Comparison of ENCODE assay signal across 29 cellular contexts in genomic region chr2:117019357-117019756, GRCh38.
"Had no signal": no experiment of that assay in that cellular context is flagged by ENCODE, and none has a peak within 500 bp of the region (broad histone marks: within the 10 kb centered on the region; RNA-seq: fewer than 3 reads in every experiment).

No MANE protein-coding gene starts in this region.

- H3K27ac Mint-ChIP-seq: stimulated activated effector memory CD8-positive, alpha-beta T cell treated with anti-CD3 and anti-CD28 coated beads, Interleukin-12 subunit alpha, Interleukin-12 subunit beta, amount 100 ng/mL, for 72 hours; stimulated activated memory B cell treated with anti-CD40 and anti-IgM and Interleukin-4, amounts not matched to agents 10 μg/mL and 1 μg/mL and 100 μg/mL, for 72 hours; stimulated activated naive B cell treated with anti-CD40 and anti-IgM and Interleukin-4, amounts not matched to agents 10 μg/mL and 1 μg/mL and 100 μg/mL, for 72 hours; stimulated activated naive CD8-positive, alpha-beta T cell treated with anti-CD3 and anti-CD28 coated beads, Interleukin-15, amount 100 ng/mL, for 72 hours; stimulated activated naive CD8-positive, alpha-beta T cell treated with anti-CD3 and anti-CD28 coated beads, Interleukin-15, Interleukin-2, amounts not matched to agents 100 ng/mL and 50 ng/mL, for 24 hours; type B pancreatic cell had no signal

- H3K9me3 ChIP-seq: stomach, suprapubic skin, testis, thoracic aorta, thyroid gland, tibial artery, tibial nerve, transverse colon, upper lobe of left lung, upper lobe of right lung, uterus, vagina had no signal

- H3K36me3 Mint-ChIP-seq: stimulated activated effector memory CD8-positive, alpha-beta T cell treated with anti-CD3 and anti-CD28 coated beads, Interleukin-12 subunit alpha, Interleukin-12 subunit beta, amount 100 ng/mL, for 72 hours; stimulated activated memory B cell treated with anti-CD40 and anti-IgM and Interleukin-4, amounts not matched to agents 10 μg/mL and 1 μg/mL and 100 μg/mL, for 72 hours; stimulated activated naive B cell treated with anti-CD40 and anti-IgM and Interleukin-4, amounts not matched to agents 10 μg/mL and 1 μg/mL and 100 μg/mL, for 72 hours; type B pancreatic cell had no signal

- H3K27ac ChIP-seq: stomach, suprapubic skin, testis, thoracic aorta, thyroid gland, tibial artery, tibial nerve, transverse colon, upper lobe of left lung, upper lobe of right lung, uterus, vagina had no signal

- H3K27me3 ChIP-seq: stomach, suprapubic skin, testis, thyroid gland, tibial artery, tibial nerve, transverse colon, upper lobe of left lung, upper lobe of right lung, uterus, vagina had no signal

- H3K4me1 ChIP-seq: stomach, suprapubic skin, testis, thyroid gland, tibial artery, tibial nerve, transverse colon, upper lobe of left lung, upper lobe of right lung, uterus, vagina had no signal

- DNase-seq: stimulated activated CD4-positive, alpha-beta T cell treated with anti-CD3 and anti-CD28 coated beads, Interleukin-2, amount 100 ng/mL, for 48 hours; stimulated activated CD4-positive, alpha-beta T cell treated with anti-CD3 and anti-CD28 coated beads, Interleukin-4, amount 100 ng/mL, for 1 hour; stimulated activated CD4-positive, alpha-beta T cell treated with anti-CD3 and anti-CD28 coated beads, Interleukin-4, amount 100 ng/mL, for 24 hours; stimulated activated CD4-positive, alpha-beta T cell treated with anti-CD3 and anti-CD28 coated beads, Interleukin-4, amount 100 ng/mL, for 4 hours; stimulated activated CD8-positive, alpha-beta memory T cell treated with anti-CD3 and anti-CD28 coated beads, Interleukin-4, amount 100 ng/mL, for 48 hours; stimulated activated naive B cell treated with anti-CD40 and anti-IgM and Interleukin-4, amounts not matched to agents 10 μg/mL and 1 μg/mL and 100 μg/mL, for 72 hours; stimulated activated naive CD4-positive, alpha-beta T cell; stimulated activated naive CD4-positive, alpha-beta T cell treated with Interleukin-2 at 50 U/mL for 16 hours; stimulated activated naive CD8-positive, alpha-beta T cell treated with anti-CD3 and anti-CD28 coated beads, Interleukin-15, amount 100 ng/mL, for 72 hours; stimulated activated naive CD8-positive, alpha-beta T cell treated with anti-CD3 and anti-CD28 coated beads, Interleukin-15, Interleukin-2, amounts not matched to agents 100 U/mL and 50 U/mL, for 24 hours; stomach; substantia nigra; testis; thyroid gland; tibial artery; transverse colon; trophoblast cell; upper lobe of left lung; upper lobe of right lung; uterus had no signal

- H3K36me3 ChIP-seq: stomach, suprapubic skin, thoracic aorta, thyroid gland, tibial artery, tibial nerve, transverse colon, upper lobe of left lung, upper lobe of right lung, uterus, vagina had no signal

- ATAC-seq: stimulated activated effector memory CD8-positive, alpha-beta T cell treated with anti-CD3 and anti-CD28 coated beads, Interleukin-12 subunit alpha, Interleukin-12 subunit beta, amount 100 ng/mL, for 72 hours; stimulated activated memory B cell treated with anti-CD40 and anti-IgM and Interleukin-4, amounts not matched to agents 10 μg/mL and 1 μg/mL and 100 μg/mL, for 72 hours; stimulated activated naive B cell treated with anti-CD40 and anti-IgM and Interleukin-4, amounts not matched to agents 10 μg/mL and 1 μg/mL and 100 μg/mL, for 72 hours; stimulated activated naive CD8-positive, alpha-beta T cell treated with anti-CD3 and anti-CD28 coated beads, Interleukin-15, amount 100 ng/mL, for 72 hours; stimulated activated naive CD8-positive, alpha-beta T cell treated with anti-CD3 and anti-CD28 coated beads, Interleukin-15, Interleukin-2, amounts not matched to agents 100 U/mL and 50 U/mL, for 24 hours; upper lobe of right lung had no signal

- H3K4me3 ChIP-seq: stomach, suprapubic skin, testis, thoracic aorta, thyroid gland, tibial artery, tibial nerve, transverse colon, upper lobe of left lung, upper lobe of right lung, uterus, vagina had no signal

- H3K9me3 Mint-ChIP-seq: stimulated activated memory B cell treated with anti-CD40 and anti-IgM and Interleukin-4, amounts not matched to agents 10 μg/mL and 1 μg/mL and 100 μg/mL, for 72 hours; stimulated activated naive B cell treated with anti-CD40 and anti-IgM and Interleukin-4, amounts not matched to agents 10 μg/mL and 1 μg/mL and 100 μg/mL, for 72 hours; stimulated activated naive CD8-positive, alpha-beta T cell treated with anti-CD3 and anti-CD28 coated beads, Interleukin-15, amount 100 ng/mL, for 72 hours; type B pancreatic cell had no signal

- H3K27me3 Mint-ChIP-seq: stimulated activated memory B cell treated with anti-CD40 and anti-IgM and Interleukin-4, amounts not matched to agents 10 μg/mL and 1 μg/mL and 100 μg/mL, for 72 hours; stimulated activated naive B cell treated with anti-CD40 and anti-IgM and Interleukin-4, amounts not matched to agents 10 μg/mL and 1 μg/mL and 100 μg/mL, for 72 hours; stimulated activated naive CD8-positive, alpha-beta T cell treated with anti-CD3 and anti-CD28 coated beads, Interleukin-15, amount 100 ng/mL, for 72 hours; stimulated activated naive CD8-positive, alpha-beta T cell treated with anti-CD3 and anti-CD28 coated beads, Interleukin-15, Interleukin-2, amounts not matched to agents 100 ng/mL and 50 ng/mL, for 24 hours; type B pancreatic cell had no signal

- FAIRE-seq: urothelium cell line had no signal

- H3K4me1 Mint-ChIP-seq: stimulated activated effector memory CD8-positive, alpha-beta T cell treated with anti-CD3 and anti-CD28 coated beads, Interleukin-12 subunit alpha, Interleukin-12 subunit beta, amount 100 ng/mL, for 72 hours; stimulated activated memory B cell treated with anti-CD40 and anti-IgM and Interleukin-4, amounts not matched to agents 10 μg/mL and 1 μg/mL and 100 μg/mL, for 72 hours; stimulated activated naive B cell treated with anti-CD40 and anti-IgM and Interleukin-4, amounts not matched to agents 10 μg/mL and 1 μg/mL and 100 μg/mL, for 72 hours; stimulated activated naive CD8-positive, alpha-beta T cell treated with anti-CD3 and anti-CD28 coated beads, Interleukin-15, amount 100 ng/mL, for 72 hours had no signal

- H3K4me3 Mint-ChIP-seq: stimulated activated effector memory CD8-positive, alpha-beta T cell treated with anti-CD3 and anti-CD28 coated beads, Interleukin-12 subunit alpha, Interleukin-12 subunit beta, amount 100 ng/mL, for 72 hours; stimulated activated memory B cell treated with anti-CD40 and anti-IgM and Interleukin-4, amounts not matched to agents 10 μg/mL and 1 μg/mL and 100 μg/mL, for 72 hours; stimulated activated naive B cell treated with anti-CD40 and anti-IgM and Interleukin-4, amounts not matched to agents 10 μg/mL and 1 μg/mL and 100 μg/mL, for 72 hours; stimulated activated naive CD8-positive, alpha-beta T cell treated with anti-CD3 and anti-CD28 coated beads, Interleukin-15, amount 100 ng/mL, for 72 hours; stimulated activated naive CD8-positive, alpha-beta T cell treated with anti-CD3 and anti-CD28 coated beads, Interleukin-15, Interleukin-2, amounts not matched to agents 100 ng/mL and 50 ng/mL, for 24 hours; type B pancreatic cell had no signal
